In the genomic region with DNA sequence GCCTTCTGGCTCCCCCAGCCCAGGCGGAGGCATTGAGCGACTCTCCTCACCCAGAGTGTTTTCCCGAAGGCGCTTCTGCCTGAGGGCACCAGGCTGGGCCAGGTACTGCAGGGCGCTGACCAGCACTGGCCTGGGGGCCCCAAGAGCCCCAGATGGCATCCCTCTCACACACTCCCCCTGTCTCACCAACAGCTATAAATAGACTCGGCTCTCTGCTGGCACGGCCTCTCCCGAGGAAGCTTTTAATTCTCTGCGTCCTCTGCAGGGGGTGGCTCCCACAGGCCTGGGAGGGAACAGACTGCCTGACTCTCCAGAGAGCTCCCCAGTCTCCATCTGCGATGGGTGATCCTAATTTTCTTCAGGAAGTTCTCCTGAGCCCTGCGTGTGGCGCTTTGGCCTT, we compare ENCODE assay signal across 1 cellular context. TPM values are rescaled to one million over a fixed set of nuclear protein-coding genes. Genes with fewer than 3 reads are reported as not detected.
"Had no signal": no experiment of that assay in that cellular context is flagged by ENCODE, and none has a peak within 500 bp of the region (broad histone marks: within the 10 kb centered on the region; RNA-seq: fewer than 3 reads in every experiment).

No MANE protein-coding gene starts in this region.

RNA-seq across cellular contexts. Expression of a gene that starts 2.9 kb away (rescaled TPM):
- total RNA-seq: smooth muscle cell had no signal
- polyA plus RNA-seq: smooth muscle cell had no signal
